ENCODE assay signal across 1 cellular context in the genomic region with DNA sequence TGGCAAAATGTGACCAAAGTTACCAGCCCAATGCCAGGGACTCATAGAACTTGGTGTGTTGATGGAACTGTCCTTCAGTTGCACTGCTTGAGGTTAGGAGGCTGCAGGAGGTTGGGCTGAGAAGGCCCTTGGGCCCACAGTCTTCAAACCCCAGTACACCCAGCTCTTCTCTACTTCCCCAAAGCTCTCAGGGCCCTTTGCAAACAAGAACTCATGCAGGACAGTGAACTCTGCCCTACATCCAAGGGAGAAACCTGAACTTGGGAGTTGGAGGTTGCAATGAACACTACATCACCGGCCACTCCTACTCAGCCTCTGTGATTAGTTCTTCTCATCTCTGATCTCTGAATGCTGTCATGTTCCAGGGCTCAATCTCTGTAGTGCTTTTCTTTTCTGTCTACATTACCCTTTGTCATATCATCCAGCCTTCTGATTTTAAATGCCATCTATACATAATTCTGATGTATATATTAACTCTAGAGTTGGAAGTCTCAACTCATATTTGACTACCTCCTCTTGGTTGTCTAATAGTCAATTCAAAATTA.
TF ChIP-seq lines count a peak whose summit lies in the region.

No MANE protein-coding gene starts in this region.

TF ChIP-seq in GM12878, 131 proteins besides CTCF, POLR2A, EP300 and RAD21 (continued from another document):
- TF ChIP-seq CEBPZ (IDR thresholded peaks at IDR 0.05; ENCODE audit: low read depth, low read length) (no peak), E2F8 (IDR thresholded peaks at IDR 0.05; ENCODE audit: low read depth, partially characterized antibody) (no peak)
TF ChIP-seq in GM12878: peak in this region for 0.
